Comparison of ENCODE assay signal across 31 cellular contexts in genomic region chr7:25246306-25246705, GRCh38. TPM values are rescaled to one million over a fixed set of nuclear protein-coding genes. Genes with fewer than 3 reads are reported as not detected.
"Had no signal": no experiment of that assay in that cellular context is flagged by ENCODE, and none has a peak within 500 bp of the region (broad histone marks: within the 10 kb centered on the region; RNA-seq: fewer than 3 reads in every experiment).

No MANE protein-coding gene starts in this region.

- H3K4me3 ChIP-seq: MG63, Peyer's patch, SJCRH30 had no signal

- ATAC-seq: activated CD8-positive, alpha-beta T cell treated with anti-CD3 and anti-CD28 coated beads, Interleukin-2, amount 10 ng/mL, durations not matched to agents 7 days and 5 days; activated naive CD4-positive, alpha-beta T cell treated with anti-CD3 and anti-CD28 coated beads, Interleukin-2, amount 50 U/mL, for 72 hours; activated T-cell treated with anti-CD3 and anti-CD28 coated beads, Interleukin-2, amount 50 U/mL, for 4 hours; WTC11 had no signal

- H3K9me3 ChIP-seq: MG63, Peyer's patch, SJCRH30, SK-N-SH had no signal

- H3K27ac Mint-ChIP-seq: activated CD8-positive, alpha-beta T cell treated with anti-CD3 and anti-CD28 coated beads, Interleukin-2, amount 10 ng/mL, durations not matched to agents 7 days and 5 days; activated naive CD4-positive, alpha-beta T cell treated with anti-CD3 and anti-CD28 coated beads, Interleukin-2, amount 50 U/mL, for 72 hours; T-helper 1 cell treated with Interleukin-12 subunit alpha and Interleukin-12 subunit beta and Interleukin-4 antibody, amounts not matched to agents 30 μg/mL and 1 μg/mL, for 36 hours; WTC11 had no signal

- H3K27ac ChIP-seq: Peyer's patch, RWPE1, SJCRH30 had no signal

- H3K27me3 ChIP-seq: MG63, Peyer's patch, SJCRH30 had no signal

- DNase-seq: activated CD4-positive, alpha-beta T cell treated with anti-CD3 and anti-CD28 coated beads for 48 hours; activated CD4-positive, alpha-beta T cell treated with anti-CD3 and anti-CD28 coated beads, Interleukin-2, amount 50 U/mL, for 4 hours; activated CD4-positive, CD25-positive, alpha-beta regulatory T cell treated with anti-CD3 and anti-CD28 coated beads, Interleukin-2, amount 50 U/mL, for 72 hours; activated CD8-positive, alpha-beta T cell treated with anti-CD3 and anti-CD28 coated beads, Interleukin-2, amount 10 ng/mL, durations not matched to agents 7 days and 5 days; activated effector memory CD4-positive, alpha-beta T cell treated with anti-CD3 and anti-CD28 coated beads, Interleukin-2, amount 50 U/mL, for 16 hours; activated naive CD4-positive, alpha-beta T cell treated with Interleukin-2 at 50 U/mL for 16 hours; activated T-cell treated with anti-CD3 and anti-CD28 coated beads, Interleukin-2, amount 50 U/mL, for 4 hours; amygdala; MG63; MV-4-11; NCI-H1092 treated with DMSO at 0.1 percent for 48 hours; NCI-H1417 treated with DMSO at 0.1 percent for 48 hours; NCI-H2029; NCI-H2107; NCI-H510A treated with DMSO at 0.1 percent for 48 hours; NCI-H69; NK-92 treated with Interleukin-12 subunit alpha and Interleukin-12 subunit beta, amount 100 ng/mL, for 24 hours; OCI-M1; Peyer's patch; Right ventricle myocardium superior; SJCRH30; SK-N-SH; SW 1271; T-helper 9 cell had no signal

- H3K4me1 ChIP-seq: Peyer's patch, SJCRH30 had no signal

- H3K4me3 Mint-ChIP-seq: activated CD8-positive, alpha-beta T cell treated with anti-CD3 and anti-CD28 coated beads, Interleukin-2, amount 10 ng/mL, durations not matched to agents 7 days and 5 days; activated T-cell treated with anti-CD3 and anti-CD28 coated beads, Interleukin-2, amount 50 U/mL, for 4 hours; brain; T-helper 1 cell treated with Interleukin-12 subunit alpha and Interleukin-12 subunit beta and Interleukin-4 antibody, amounts not matched to agents 30 μg/mL and 1 μg/mL, for 36 hours; WTC11 had no signal

- H3K9me3 Mint-ChIP-seq: activated naive CD4-positive, alpha-beta T cell treated with anti-CD3 and anti-CD28 coated beads, Interleukin-2, amount 50 U/mL, for 72 hours; activated T-cell treated with anti-CD3 and anti-CD28 coated beads, Interleukin-2, amount 50 U/mL, for 4 hours; T-helper 1 cell treated with Interleukin-12 subunit alpha and Interleukin-12 subunit beta and Interleukin-4 antibody, amounts not matched to agents 30 μg/mL and 1 μg/mL, for 36 hours had no signal

- H3K36me3 ChIP-seq: MG63, Peyer's patch, SJCRH30 had no signal

- H3K36me3 Mint-ChIP-seq: activated naive CD4-positive, alpha-beta T cell treated with anti-CD3 and anti-CD28 coated beads, Interleukin-2, amount 50 U/mL, for 72 hours; brain; WTC11 had no signal

- H3K9ac ChIP-seq: SK-N-SH had no signal

RNA-seq across cellular contexts. Expression of gene NPVF, which starts 18.0 kb away (rescaled TPM):
- total RNA-seq: activated CD8-positive, alpha-beta T cell treated with anti-CD3 and anti-CD28 coated beads, Interleukin-2, amount 10 ng/mL, durations not matched to agents 7 days and 5 days; activated naive CD4-positive, alpha-beta T cell treated with anti-CD3 and anti-CD28 coated beads, Interleukin-2, amount 50 U/mL, for 72 hours; activated T-cell treated with anti-CD3 and anti-CD28 coated beads, Interleukin-2, amount 50 U/mL, for 4 hours; astrocyte; cardiac septum; Peyer's patch; Right ventricle myocardium superior; SJCRH30; WTC11 had no signal
- polyA plus RNA-seq: SK-N-SH had no signal
